In genomic region chr16:72437891-72438290, GRCh38 we compare ENCODE assay signal across 28 cellular contexts.
"Had no signal": no experiment of that assay in that cellular context is flagged by ENCODE, and none has a peak within 500 bp of the region (broad histone marks: within the 10 kb centered on the region; RNA-seq: fewer than 3 reads in every experiment).

No MANE protein-coding gene starts in this region.

- H3K4me1 Mint-ChIP-seq: endodermal cell had no signal

- DNase-seq: colonic mucosa; cortex of kidney; dermis blood vessel endothelial cell; dorsolateral prefrontal cortex; effector CD4-positive, alpha-beta T cell; effector CD8-positive, alpha-beta T cell; effector memory CD4-positive, alpha-beta T cell; effector memory CD8-positive, alpha-beta T cell; endodermal cell; erythroblast; esophagus squamous epithelium; foreskin fibroblast; foreskin keratinocyte; foreskin melanocyte; gastrocnemius medialis; glutamatergic neuron; head of caudate nucleus; heart left ventricle; heart right ventricle had no signal

- H3K4me2 ChIP-seq: hepatocyte had no signal

- H3K9me3 ChIP-seq: colonic mucosa had no signal

- H3K27me3 ChIP-seq: colonic mucosa, dorsolateral prefrontal cortex, esophagus muscularis mucosa, esophagus squamous epithelium, foreskin keratinocyte, gastrocnemius medialis, gastroesophageal sphincter, heart left ventricle, heart right ventricle, hepatocyte had no signal

- H3K4me3 Mint-ChIP-seq: dendritic cell treated with granulocyte-macrophage colony-stimulating factor and Interleukin-4, amounts not matched to agents 40 ng/mL and 50 ng/mL, for 4 days; effector memory CD8-positive, alpha-beta T cell; endodermal cell had no signal

- H3K4me1 ChIP-seq: colonic mucosa, esophagus muscularis mucosa, esophagus squamous epithelium, foreskin keratinocyte, gastrocnemius medialis, gastroesophageal sphincter, heart left ventricle, heart right ventricle had no signal

- H3K4me3 ChIP-seq: colonic mucosa, coronary artery, dorsolateral prefrontal cortex, esophagus muscularis mucosa, esophagus squamous epithelium, gastrocnemius medialis, gastroesophageal sphincter, heart left ventricle, heart right ventricle, hepatocyte had no signal

- H3K27me3 Mint-ChIP-seq: dendritic cell treated with granulocyte-macrophage colony-stimulating factor and Interleukin-4, amounts not matched to agents 40 ng/mL and 50 ng/mL, for 4 days; effector memory CD8-positive, alpha-beta T cell had no signal

- ATAC-seq: effector memory CD8-positive, alpha-beta T cell; esophagus mucosa; foreskin keratinocyte; gastrocnemius medialis; gastroesophageal sphincter; heart left ventricle; heart right ventricle had no signal

- H3K27ac ChIP-seq: colonic mucosa, coronary artery, dorsolateral prefrontal cortex, epithelial cell of prostate, esophagus muscularis mucosa, esophagus squamous epithelium, foreskin keratinocyte, gastrocnemius medialis, gastroesophageal sphincter, heart left ventricle, heart right ventricle, hepatocyte had no signal

- FAIRE-seq: endothelial cell of umbilical vein, frontal cortex had no signal

- H3K79me2 ChIP-seq: hepatocyte had no signal

- H2AFZ ChIP-seq: hepatocyte had no signal

- H3K36me3 ChIP-seq: colonic mucosa, esophagus muscularis mucosa, esophagus squamous epithelium, gastrocnemius medialis, gastroesophageal sphincter, heart left ventricle, heart right ventricle had no signal
